Comparison of ENCODE assay signal across 8 cellular contexts in the genomic region with DNA sequence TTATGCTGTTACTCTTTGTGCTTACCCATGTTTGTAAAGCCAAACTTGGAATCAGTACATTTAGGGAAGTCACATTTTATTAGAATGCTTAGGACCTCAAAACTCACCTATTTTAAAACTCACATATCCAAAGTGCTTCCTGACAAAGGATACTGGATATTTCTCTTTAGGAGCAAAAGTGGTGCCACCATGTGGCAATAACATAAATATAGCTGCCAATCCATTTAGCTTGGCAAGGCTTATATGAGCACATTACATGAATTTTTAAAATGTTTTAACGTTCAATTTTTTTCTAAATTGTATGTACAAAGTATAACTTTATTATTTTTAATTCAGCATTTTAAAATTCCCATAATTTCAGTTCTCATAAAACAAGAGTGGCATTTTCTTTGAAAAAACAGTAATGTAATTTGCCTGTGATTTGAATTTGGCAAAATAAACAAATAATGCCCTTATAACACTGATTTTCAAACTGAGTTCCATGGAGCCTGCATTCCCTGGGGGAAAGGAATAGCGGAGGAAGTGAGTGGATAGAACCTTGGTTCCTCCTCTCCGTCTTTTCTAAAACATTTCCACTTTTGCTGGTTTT.
DNase-seq lines count a peak whose midpoint lies in the region; ATAC-seq and TF ChIP-seq lines count a peak whose summit lies in the region.

No MANE protein-coding gene starts in this region.

- TF ChIP-seq CTCF in AG09319 (IDR thresholded peaks at IDR 0.05; ENCODE audit: low read depth, low read length), result peak; percentile 47
- peak; percentile 29 for TF ChIP-seq CTCF in HFF-Myc (IDR thresholded peaks at IDR 0.05; ENCODE audit: low read depth, low read length, missing control alignments)
- TF ChIP-seq CTCF in transverse colon (IDR thresholded peaks at IDR 0.05), result peak; percentile 35 to 47 (median 36)

- no peaks in the 10 kb centered on the region for H3K4me1 Mint-ChIP-seq in stimulated activated naive CD8-positive, alpha-beta T cell treated with anti-CD3 and anti-CD28 coated beads, Interleukin-15, amount 100 ng/mL, for 72 hours

- in situ Hi-C loops in transverse colon (cut with MboI; ENCODE audit: low pct_ligation_motif_present in 1 of 4, low pct_unique_long_range_greater_than_20kb in 1 of 4, low sequenced_read_pairs in 3 of 4), result loop anchor here in 2 of 4 donors (10.0 to 25.0 kb wide), 2 partner anchors 209 to 216 kb away; no protein-coding TSS in a partner anchor

- WGBS in transverse colon (ENCODE audit: low coverage in 1 of 2), 2 donors, result 63 to 66% methylated on average over 3 of the region's 3 CpGs

- H3K27ac ChIP-seq in transverse colon, result no peak overlapping the region

- ATAC-seq in GM21576 (IDR thresholded peaks at IDR 0.05; ENCODE audit: unreplicated experiment), result no peak
- ATAC-seq in stimulated activated naive CD8-positive, alpha-beta T cell treated with anti-CD3 and anti-CD28 coated beads, Interleukin-15, amount 100 ng/mL, for 72 hours, result no peak
- ATAC-seq in GM19463 (IDR thresholded peaks at IDR 0.05; ENCODE audit: unreplicated experiment), result no peak

- H3K27ac Mint-ChIP-seq in stimulated activated naive CD8-positive, alpha-beta T cell treated with anti-CD3 and anti-CD28 coated beads, Interleukin-15, amount 100 ng/mL, for 72 hours, result no peak overlapping the region

- TF ChIP-seq POLR2A in transverse colon (IDR thresholded peaks at IDR 0.05), result no peak

- H3K27me3 ChIP-seq in transverse colon, result no peaks in the 10 kb centered on the region

- no peaks in the 10 kb centered on the region for H3K36me3 ChIP-seq in transverse colon

- H3K4me3 ChIP-seq in HFF-Myc (replicated peaks; ENCODE audit: low read depth, low read length) (no peak overlapping the region), transverse colon (no peak overlapping the region)

- H3K4me3 Mint-ChIP-seq in stimulated activated naive CD8-positive, alpha-beta T cell treated with anti-CD3 and anti-CD28 coated beads, Interleukin-15, amount 100 ng/mL, for 72 hours, result no peak overlapping the region

- peaks cover 0 to 8% (median 0%) of the 10 kb centered on the region in 4 donors for H3K4me1 ChIP-seq in transverse colon

- DNase-seq in AG09319 (ENCODE audit: extremely low read depth, low read depth) (peak; percentile 19), HFF-Myc (ENCODE audit: extremely low read depth, low read depth) (peak; percentile 15), RPMI8226 (peak; percentile 42), globus pallidus (ENCODE audit: low spot score) (peak; percentile 60), transverse colon (no peak)
- DNase-seq in stimulated activated naive CD8-positive, alpha-beta T cell treated with anti-CD3 and anti-CD28 coated beads, Interleukin-15, amount 100 ng/mL, for 72 hours, result no peak

- no peak for TF ChIP-seq EP300 in transverse colon (IDR thresholded peaks at IDR 0.05; ENCODE audit: low read depth)

- intact Hi-C loops in transverse colon (cut with DNase I; ENCODE audit: low total_unique reads), result loop anchor here (10.0 kb wide), 1 partner anchor 216 kb away; no protein-coding TSS in a partner anchor

- H3K27me3 Mint-ChIP-seq in stimulated activated naive CD8-positive, alpha-beta T cell treated with anti-CD3 and anti-CD28 coated beads, Interleukin-15, amount 100 ng/mL, for 72 hours, result no peaks in the 10 kb centered on the region

- H3K9me3 Mint-ChIP-seq in stimulated activated naive CD8-positive, alpha-beta T cell treated with anti-CD3 and anti-CD28 coated beads, Interleukin-15, amount 100 ng/mL, for 72 hours, result no peaks in the 10 kb centered on the region

- no peaks in the 10 kb centered on the region for H3K9me3 ChIP-seq in transverse colon

Comparison
In these comparisons a context has a peak if more than half of its experiments do, and no peak if none do; other contexts are left out.
1. DNase-seq: peak in AG09319 (single experiment), HFF-Myc (single experiment), RPMI8226 (single experiment) and globus pallidus (single experiment); none in transverse colon (single experiment) and stimulated activated naive CD8-positive, alpha-beta T cell treated with anti-CD3 and anti-CD28 coated beads, Interleukin-15, amount 100 ng/mL, for 72 hours (0 of 2).
2. Peak in every context shown above with its lines, with median percentiles within 50 percentile points of each other: CTCF ChIP-seq.